ENCODE assay signal across 29 cellular contexts in the genomic region with DNA sequence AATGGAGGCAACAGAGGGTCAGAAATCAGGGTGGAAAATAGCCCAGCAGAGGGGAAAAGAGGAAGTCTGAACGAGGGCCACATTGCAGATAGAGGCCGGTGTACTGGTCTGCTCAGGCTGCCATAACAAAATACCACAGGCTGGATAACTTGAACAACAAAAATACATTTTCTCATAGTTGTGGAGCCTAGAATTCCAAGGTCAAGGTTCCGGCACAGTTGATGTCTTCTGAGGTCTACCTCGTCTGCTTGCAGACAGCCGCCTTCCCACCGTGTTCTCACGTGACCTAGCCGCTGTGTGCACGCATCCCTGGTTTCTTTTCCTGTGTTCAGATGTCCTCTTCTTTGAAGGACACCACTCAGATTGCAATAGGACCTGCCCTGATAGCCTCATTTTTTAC.
"Had no signal": no experiment of that assay in that cellular context is flagged by ENCODE, and none has a peak within 500 bp of the region (broad histone marks: within the 10 kb centered on the region; RNA-seq: fewer than 3 reads in every experiment).

No MANE protein-coding gene starts in this region.

- DNase-seq: naive thymus-derived CD8-positive, alpha-beta T cell; nephron progenitor cell; occipital lobe; ovary; posterior cingulate gyrus; psoas muscle; right cardiac atrium; right lobe of liver; sigmoid colon; small intestine; stimulated activated CD4-positive, alpha-beta T cell treated with anti-CD3 and anti-CD28 coated beads, Interleukin-15, amount 100 ng/mL, for 24 hours; stimulated activated CD4-positive, alpha-beta T cell treated with anti-CD3 and anti-CD28 coated beads, Interleukin-2, amount 100 ng/mL, for 24 hours; stimulated activated CD4-positive, alpha-beta T cell treated with anti-CD3 and anti-CD28 coated beads, Interleukin-2, amount 100 ng/mL, for 48 hours; stimulated activated CD4-positive, alpha-beta T cell treated with anti-CD3 and anti-CD28 coated beads, Interleukin-4, amount 100 ng/mL, for 24 hours; stimulated activated naive B cell treated with anti-CD40 and anti-IgM and Interleukin-4, amounts not matched to agents 10 μg/mL and 1 μg/mL and 100 μg/mL, for 72 hours; stimulated activated naive CD4-positive, alpha-beta T cell treated with Interleukin-2 at 50 U/mL for 16 hours; stomach; thyroid gland; upper lobe of right lung; uterus had no signal

- H3K9me3 Mint-ChIP-seq: natural killer cell treated with Interleukin-12 subunit alpha and Interleukin-12 subunit beta and Interleukin-15 and Interleukin-18, amount 100 ng/mL, for 72 hours; stimulated activated naive B cell treated with anti-CD40 and anti-IgM and Interleukin-4, amounts not matched to agents 10 μg/mL and 1 μg/mL and 100 μg/mL, for 72 hours; stimulated activated naive CD8-positive, alpha-beta T cell treated with anti-CD3 and anti-CD28 coated beads, Interleukin-15, Interleukin-2, amounts not matched to agents 100 ng/mL and 50 ng/mL, for 24 hours; type B pancreatic cell had no signal

- ATAC-seq: naive thymus-derived CD8-positive, alpha-beta T cell; natural killer cell treated with Interleukin-12 subunit alpha and Interleukin-12 subunit beta and Interleukin-15 and Interleukin-18, amount 100 ng/mL, for 72 hours; psoas muscle; right cardiac atrium; right lobe of liver; stimulated activated effector memory CD8-positive, alpha-beta T cell treated with anti-CD3 and anti-CD28 coated beads, Interleukin-12 subunit alpha, Interleukin-12 subunit beta, amount 100 ng/mL, for 72 hours; stimulated activated naive B cell treated with anti-CD40 and anti-IgM and Interleukin-4, amounts not matched to agents 10 μg/mL and 1 μg/mL and 100 μg/mL, for 72 hours; upper lobe of right lung had no signal

- H3K27ac Mint-ChIP-seq: naive thymus-derived CD8-positive, alpha-beta T cell; natural killer cell treated with Interleukin-12 subunit alpha and Interleukin-12 subunit beta and Interleukin-15 and Interleukin-18, amount 100 ng/mL, for 72 hours; progenitor cell of endocrine pancreas; stimulated activated effector memory CD8-positive, alpha-beta T cell treated with anti-CD3 and anti-CD28 coated beads, Interleukin-12 subunit alpha, Interleukin-12 subunit beta, amount 100 ng/mL, for 72 hours; stimulated activated naive B cell treated with anti-CD40 and anti-IgM and Interleukin-4, amounts not matched to agents 10 μg/mL and 1 μg/mL and 100 μg/mL, for 72 hours; stimulated activated naive CD8-positive, alpha-beta T cell treated with anti-CD3 and anti-CD28 coated beads, Interleukin-15, Interleukin-2, amounts not matched to agents 100 ng/mL and 50 ng/mL, for 24 hours; type B pancreatic cell had no signal

- H3K4me3 ChIP-seq: ovary, psoas muscle, right lobe of liver, sigmoid colon, stomach, thoracic aorta, thyroid gland, tibial nerve, upper lobe of right lung, uterus had no signal

- H3K4me1 ChIP-seq: psoas muscle, right lobe of liver, sigmoid colon, stomach, thyroid gland, tibial nerve, upper lobe of right lung, uterus had no signal

- H3K36me3 ChIP-seq: ovary, right lobe of liver, sigmoid colon, stomach, thoracic aorta, thyroid gland, tibial nerve, upper lobe of right lung, uterus had no signal

- H3K9me3 ChIP-seq: ovary, psoas muscle, right lobe of liver, thoracic aorta, thyroid gland, upper lobe of right lung, uterus had no signal

- H3K4me1 Mint-ChIP-seq: neural crest cell; stimulated activated effector memory CD8-positive, alpha-beta T cell treated with anti-CD3 and anti-CD28 coated beads, Interleukin-12 subunit alpha, Interleukin-12 subunit beta, amount 100 ng/mL, for 72 hours; stimulated activated naive B cell treated with anti-CD40 and anti-IgM and Interleukin-4, amounts not matched to agents 10 μg/mL and 1 μg/mL and 100 μg/mL, for 72 hours had no signal

- H3K27ac ChIP-seq: ovary, parathyroid adenoma, psoas muscle, right lobe of liver, sigmoid colon, stomach, thoracic aorta, thyroid gland, tibial nerve, upper lobe of right lung, uterus had no signal

- H3K9ac ChIP-seq: parathyroid adenoma had no signal

- H3K27me3 ChIP-seq: ovary, right lobe of liver, sigmoid colon, stomach, thyroid gland, tibial nerve, upper lobe of right lung, uterus had no signal

- H3K36me3 Mint-ChIP-seq: natural killer cell treated with Interleukin-12 subunit alpha and Interleukin-12 subunit beta and Interleukin-15 and Interleukin-18, amount 100 ng/mL, for 72 hours; stimulated activated effector memory CD8-positive, alpha-beta T cell treated with anti-CD3 and anti-CD28 coated beads, Interleukin-12 subunit alpha, Interleukin-12 subunit beta, amount 100 ng/mL, for 72 hours; stimulated activated naive B cell treated with anti-CD40 and anti-IgM and Interleukin-4, amounts not matched to agents 10 μg/mL and 1 μg/mL and 100 μg/mL, for 72 hours; type B pancreatic cell had no signal

- H3K4me3 Mint-ChIP-seq: naive thymus-derived CD8-positive, alpha-beta T cell; natural killer cell treated with Interleukin-12 subunit alpha and Interleukin-12 subunit beta and Interleukin-15 and Interleukin-18, amount 100 ng/mL, for 72 hours; nephron progenitor cell; neural crest cell; stimulated activated effector memory CD8-positive, alpha-beta T cell treated with anti-CD3 and anti-CD28 coated beads, Interleukin-12 subunit alpha, Interleukin-12 subunit beta, amount 100 ng/mL, for 72 hours; stimulated activated naive B cell treated with anti-CD40 and anti-IgM and Interleukin-4, amounts not matched to agents 10 μg/mL and 1 μg/mL and 100 μg/mL, for 72 hours; stimulated activated naive CD8-positive, alpha-beta T cell treated with anti-CD3 and anti-CD28 coated beads, Interleukin-15, Interleukin-2, amounts not matched to agents 100 ng/mL and 50 ng/mL, for 24 hours; type B pancreatic cell had no signal

- H2AFZ ChIP-seq: parathyroid adenoma had no signal

- H3K27me3 Mint-ChIP-seq: naive thymus-derived CD8-positive, alpha-beta T cell; natural killer cell treated with Interleukin-12 subunit alpha and Interleukin-12 subunit beta and Interleukin-15 and Interleukin-18, amount 100 ng/mL, for 72 hours; progenitor cell of endocrine pancreas; stimulated activated naive B cell treated with anti-CD40 and anti-IgM and Interleukin-4, amounts not matched to agents 10 μg/mL and 1 μg/mL and 100 μg/mL, for 72 hours; stimulated activated naive CD8-positive, alpha-beta T cell treated with anti-CD3 and anti-CD28 coated beads, Interleukin-15, Interleukin-2, amounts not matched to agents 100 ng/mL and 50 ng/mL, for 24 hours; type B pancreatic cell had no signal
